In the genomic region with DNA sequence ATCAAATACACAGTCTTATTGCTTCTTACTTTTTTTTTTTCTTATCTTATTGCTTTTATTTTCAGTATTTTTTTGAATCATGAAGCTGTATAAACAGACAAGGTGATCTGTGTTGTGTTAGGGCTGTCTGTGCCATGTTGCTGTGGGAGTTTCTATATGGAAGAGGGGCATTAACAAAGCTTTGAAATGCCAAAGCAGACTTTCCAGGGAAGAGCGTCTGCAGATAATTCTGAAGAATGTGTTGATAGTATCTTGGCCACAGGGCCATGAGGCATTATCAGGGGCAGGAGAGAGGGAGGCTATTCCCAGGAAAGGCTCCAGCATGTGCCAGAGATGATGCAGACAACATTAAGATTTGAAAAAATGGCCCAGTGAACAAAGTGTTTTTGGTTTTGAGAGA, we compare ENCODE assay signal across 25 cellular contexts.
A peak's percentile ranks its signal among the peaks of the same experiment; 100 is the strongest.
DNase-seq lines count a peak whose midpoint lies in the region; ATAC-seq, FAIRE-seq and TF ChIP-seq lines count a peak whose summit lies in the region.
"Had no signal": no experiment of that assay in that cellular context is flagged by ENCODE, and none has a peak within 500 bp of the region (broad histone marks: within the 10 kb centered on the region; RNA-seq: fewer than 3 reads in every experiment).

No MANE protein-coding gene starts in this region.

- 42% methylated on average over 1 of the region's 1 CpG for WGBS in right cardiac atrium
- 50% methylated on average over 1 of the region's 1 CpG for WGBS in mesodermal cell (ENCODE audit: insufficient coverage in 2 of 2), 2 experiments

- no peak overlapping the region for H3K4me3 ChIP-seq in cardiac muscle cell
- no peak overlapping the region for H3K4me3 ChIP-seq in right cardiac atrium (ENCODE audit: low read length)
- no peak overlapping the region for H3K4me3 ChIP-seq in mesodermal cell (ENCODE audit: extremely low read depth, insufficient read depth, low read length, poor library complexity, severe bottlenecking)
- H3K4me3 ChIP-seq: GM23248, HAP-1, K562, PC-9, SK-N-MC had no signal

- no peak for FAIRE-seq in D721Med (lab: Jason Lieb, UNC)
- no peak for FAIRE-seq in urothelium cell line (lab: Jason Lieb, UNC)
- FAIRE-seq: K562 had no signal

- ATAC-seq in right cardiac atrium = no peak
- ATAC-seq: K562 had no signal

- intact Hi-C loops in right cardiac atrium (cut with DNase I) = no loop called here

- TF ChIP-seq CTCF in cardiac muscle cell (IDR thresholded peaks at IDR 0.05; ENCODE audit: low read depth, low read length) (no peak), D721Med (IDR thresholded peaks at IDR 0.05; ENCODE audit: insufficient read depth, missing control alignments) (no peak), GM10248 (IDR thresholded peaks at IDR 0.05; ENCODE audit: control extremely low read depth, extremely low read depth, low read depth, missing control alignments) (no peak)

- CTCF ChIA-PET in GM10248 (lab: Yijun Ruan, JAX) = interaction anchor here (1.4 kb wide), 1 partner anchor 20 kb away, joined by 3 read pairs; no protein-coding TSS in a partner anchor

- DNase-seq in cardiac muscle cell (ENCODE audit: low read depth in 1 of 2, low spot score in 1 of 2) = peak in 1 of 2 donors; percentile 16
- no peak for DNase-seq in right cardiac atrium
- peak; percentile 69 for DNase-seq in amniotic epithelial cell (ENCODE audit: low read depth)
- DNase-seq in D721Med (ENCODE audit: insufficient read length, low spot score) = no peak
- no peak for DNase-seq in KBM-7
- DNase-seq in GM10248 (ENCODE audit: extremely low spot score) = no peak
- no peak for DNase-seq in urothelium cell line (ENCODE audit: low spot score)
- DNase-seq: 8988T; ACHN; Calu3; DMS153; GM23248; HFFc6; NCI-H2029; NCI-H446; NCI-H524 treated with DMSO at 0.1 percent for 48 hours; NCI-H82; NK-92 treated with Interleukin-12 subunit alpha and Interleukin-12 subunit beta, amount 100 ng/mL, for 24 hours; PC-9; SHP77 had no signal

- in situ Hi-C loops in KBM-7 (cut with MboI; ENCODE audit: low pct_unique_long_range_greater_than_20kb, low sequenced_read_pairs) = no loop called here

- H3K27ac ChIP-seq in cardiac muscle cell = peak overlapping the region; percentile 40
- H3K27ac ChIP-seq in right cardiac atrium (ENCODE audit: low read length) = no peak overlapping the region
- peak overlapping the region; percentile 74 for H3K27ac ChIP-seq in mesodermal cell (ENCODE audit: low read depth, low read length, severe bottlenecking)
- H3K27ac ChIP-seq: GM23248, PC-9, RWPE1, SK-N-MC had no signal

- H3K27me3 ChIP-seq in cardiac muscle cell (no peaks in the 10 kb centered on the region), right cardiac atrium (ENCODE audit: control insufficient read depth, insufficient read depth) (no peaks in the 10 kb centered on the region)

- no peaks in the 10 kb centered on the region for H3K36me3 ChIP-seq in cardiac muscle cell
- H3K36me3 ChIP-seq in mesodermal cell (ENCODE audit: control insufficient read depth, insufficient read depth, low read length) = no peaks in the 10 kb centered on the region
- H3K36me3 ChIP-seq: HAP-1 had no signal

- H3K9me3 ChIP-seq in cardiac muscle cell (ENCODE audit: low read depth) (no peaks in the 10 kb centered on the region), right cardiac atrium (ENCODE audit: control insufficient read depth, low read length) (no peaks in the 10 kb centered on the region), mesodermal cell (ENCODE audit: control insufficient read depth, low read length) (no peaks in the 10 kb centered on the region)
- H3K9me3 ChIP-seq: HAP-1 had no signal

- H3K4me1 ChIP-seq in cardiac muscle cell (ENCODE audit: low read depth) (peaks cover 6% of the 10 kb centered on the region), right cardiac atrium (ENCODE audit: control insufficient read depth, insufficient read depth, low read length) (no peaks in the 10 kb centered on the region), mesodermal cell (ENCODE audit: control insufficient read depth, insufficient read depth, low read length, poor library complexity, severe bottlenecking) (peaks cover 12% of the 10 kb centered on the region)

- POLR2A ChIA-PET in GM10248 (lab: Yijun Ruan, JAX) = no interaction called here
